22 cellular contexts compared by ENCODE assay signal in the genomic region with DNA sequence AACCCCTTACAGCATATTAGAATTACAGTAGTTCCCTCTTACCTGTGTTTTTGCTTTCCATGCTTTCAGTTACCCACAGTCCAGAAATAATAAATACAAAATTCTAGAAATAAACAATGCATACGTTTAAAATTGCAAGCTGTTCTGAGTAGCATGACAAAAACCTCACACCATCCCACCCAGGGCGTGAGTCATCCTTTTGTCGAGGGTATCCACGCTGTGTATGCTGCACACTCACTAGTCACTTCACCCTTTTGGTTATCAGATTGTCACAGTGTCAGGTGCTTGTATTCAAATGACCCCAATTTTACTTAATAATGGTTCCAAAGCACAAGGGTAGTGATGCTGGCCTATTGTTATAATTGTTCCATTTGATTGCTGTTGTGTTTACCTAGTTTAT.
DNase-seq lines count a peak whose midpoint lies in the region; ATAC-seq, FAIRE-seq and TF ChIP-seq lines count a peak whose summit lies in the region.
"Had no signal": no experiment of that assay in that cellular context is flagged by ENCODE, and none has a peak within 500 bp of the region (broad histone marks: within the 10 kb centered on the region; RNA-seq: fewer than 3 reads in every experiment).

No MANE protein-coding gene starts in this region.

- H3K4me3 ChIP-seq in SJSA1 (no peak overlapping the region), mesenchymal stem cell (ENCODE audit: insufficient read depth in 1 of 2, low read depth in 1 of 2, low read length in 2 of 2) (no peak overlapping the region), neuronal stem cell (ENCODE audit: low read length in 2 of 2) (no peak overlapping the region)
- H3K4me3 ChIP-seq: HAP-1 had no signal

- H4K8ac ChIP-seq in mesenchymal stem cell (ENCODE audit: low read length) = no peak overlapping the region
- no peak overlapping the region for H4K8ac ChIP-seq in neuronal stem cell (ENCODE audit: low read depth, low read length)

- peak; percentile 14 for DNase-seq in activated CD4-positive, alpha-beta T cell treated with anti-CD3 and anti-CD28 coated beads for 36 hours
- DNase-seq in activated CD4-positive, alpha-beta T cell treated with anti-CD3 and anti-CD28 coated beads, Interleukin-2, amount 50 U/mL, for 48 hours = no peak
- DNase-seq in ELR (ENCODE audit: low read depth) (peak; percentile 66), SJSA1 (ENCODE audit: low read depth in 1 of 2, low spot score in 2 of 2) (peak in 1 of 2 experiments; percentile 69), mesenchymal stem cell (peak; percentile 43), neuronal stem cell (ENCODE audit: low spot score) (no peak), urothelium cell line (ENCODE audit: low spot score) (no peak)
- DNase-seq: BE2C; Calu3; CD4-positive, CD25-positive, alpha-beta regulatory T cell; Karpas-422; MM.1S; NCI-H1092; NCI-H1436 treated with DMSO at 0.1 percent for 48 hours; NCI-H2029 treated with DMSO at 0.1 percent for 48 hours; NCI-H2171; NCI-H526 had no signal

- POLR2A ChIA-PET in activated CD4-positive, alpha-beta T cell treated with anti-CD3 and anti-CD28 coated beads for 36 hours (lab: Charles Lee) = no interaction called here

- H3K4me2 ChIP-seq in mesenchymal stem cell (ENCODE audit: low read length, poor library complexity, severe bottlenecking) = no peak overlapping the region
- H3K4me2 ChIP-seq in neuronal stem cell (ENCODE audit: insufficient read depth, low read length, poor library complexity, severe bottlenecking) = no peak overlapping the region

- no peak overlapping the region for H3K4ac ChIP-seq in mesenchymal stem cell (ENCODE audit: low read depth in 1 of 2, low read length in 2 of 2)
- H3K4ac ChIP-seq in neuronal stem cell (ENCODE audit: low read length) = no peak overlapping the region

- no peak overlapping the region for H3K27ac Mint-ChIP-seq in activated CD4-positive, alpha-beta T cell treated with anti-CD3 and anti-CD28 coated beads for 36 hours
- H3K27ac Mint-ChIP-seq: CD4-positive, CD25-positive, alpha-beta regulatory T cell; IgD-negative memory B cell had no signal

- H3K27ac ChIP-seq in SJSA1 (peak overlapping the region; percentile 78), mesenchymal stem cell (ENCODE audit: low read length, poor library complexity, severe bottlenecking) (no peak overlapping the region), neuronal stem cell (replicated peaks; ENCODE audit: low read length) (no peak overlapping the region)

- no peaks in the 10 kb centered on the region for H3K36me3 Mint-ChIP-seq in activated CD4-positive, alpha-beta T cell treated with anti-CD3 and anti-CD28 coated beads for 36 hours (ENCODE audit: low read depth)
- H3K36me3 Mint-ChIP-seq: CD4-positive, CD25-positive, alpha-beta regulatory T cell; IgD-negative memory B cell had no signal

- no peaks in the 10 kb centered on the region for H3K27me3 ChIP-seq in SJSA1 (replicated peaks)
- H3K27me3 ChIP-seq in mesenchymal stem cell (ENCODE audit: control insufficient read depth in 1 of 2, insufficient read depth in 1 of 2, low read length in 2 of 2) = no peaks in the 10 kb centered on the region
- H3K27me3 ChIP-seq in neuronal stem cell (ENCODE audit: control insufficient read depth in 3 of 3, insufficient read depth in 3 of 3, low read depth in 1 of 3, low read length in 3 of 3) = no peaks in the 10 kb centered on the region
- H3K27me3 ChIP-seq: BE2C had no signal

- H2AK5ac ChIP-seq in mesenchymal stem cell (ENCODE audit: low read length, severe bottlenecking) (no peak overlapping the region), neuronal stem cell (ENCODE audit: low read depth, low read length) (no peak overlapping the region)

- no peak overlapping the region for H2BK15ac ChIP-seq in mesenchymal stem cell (ENCODE audit: low read depth, poor library complexity, severe bottlenecking)
- H2BK15ac ChIP-seq in neuronal stem cell (ENCODE audit: low read length) = no peak overlapping the region

- H3K23ac ChIP-seq in mesenchymal stem cell (ENCODE audit: low read length in 2 of 2) (no peak overlapping the region), neuronal stem cell (ENCODE audit: low read depth, low read length, poor library complexity) (no peak overlapping the region)

- 16% methylated on average over 4 of the region's 4 CpGs for WGBS in mesenchymal stem cell
- WGBS in neuronal stem cell (ENCODE audit: extremely low coverage in 2 of 2, insufficient read length in 2 of 2, insufficient replicate concordance in 1 of 2), 2 donors = no CpG with 5 or more reads among the region's 4 CpGs

- H3K36me3 ChIP-seq in SJSA1 (no peaks in the 10 kb centered on the region), mesenchymal stem cell (ENCODE audit: control insufficient read depth in 1 of 2, insufficient read depth in 2 of 2, low read depth in 1 of 2, low read length in 2 of 2) (no peaks in the 10 kb centered on the region), neuronal stem cell (replicated peaks in 1 of 2; ENCODE audit: control insufficient read depth in 2 of 2, insufficient read depth in 2 of 2, low read length in 2 of 2) (no peaks in the 10 kb centered on the region)
- H3K36me3 ChIP-seq: BE2C, HAP-1 had no signal

- intact Hi-C loops in activated CD4-positive, alpha-beta T cell treated with anti-CD3 and anti-CD28 coated beads for 36 hours (cut with DNase I, micrococcal nuclease) = no loop called here

- H3K14ac ChIP-seq in mesenchymal stem cell (ENCODE audit: low read length in 2 of 2) (no peak overlapping the region), neuronal stem cell (ENCODE audit: low read length) (no peak overlapping the region)

- H3K79me1 ChIP-seq in mesenchymal stem cell (replicated peaks; ENCODE audit: low read length, poor library complexity, severe bottlenecking) (no peaks in the 10 kb centered on the region), neuronal stem cell (ENCODE audit: low read depth, low read length) (no peaks in the 10 kb centered on the region)

- no peaks in the 10 kb centered on the region for H3K4me1 Mint-ChIP-seq in activated CD4-positive, alpha-beta T cell treated with anti-CD3 and anti-CD28 coated beads for 36 hours
- H3K4me1 Mint-ChIP-seq: CD4-positive, CD25-positive, alpha-beta regulatory T cell; IgD-negative memory B cell had no signal

- H2AFZ ChIP-seq in mesenchymal stem cell (ENCODE audit: low read depth, low read length) (no peak overlapping the region), neuronal stem cell (ENCODE audit: low read length) (no peak overlapping the region)

- H3K9me3 ChIP-seq in SJSA1 (replicated peaks) (no peaks in the 10 kb centered on the region), mesenchymal stem cell (ENCODE audit: control insufficient read depth, low read length) (no peaks in the 10 kb centered on the region), neuronal stem cell (replicated peaks in 1 of 2; ENCODE audit: control insufficient read depth in 2 of 2, insufficient read depth in 1 of 2, low read depth in 1 of 2, low read length in 2 of 2) (no peaks in the 10 kb centered on the region)
- H3K9me3 ChIP-seq: BE2C, HAP-1 had no signal

- H3K9ac ChIP-seq in mesenchymal stem cell (ENCODE audit: low read length) (no peak overlapping the region), neuronal stem cell (ENCODE audit: low read depth, low read length, poor library complexity) (no peak overlapping the region)

- no peaks in the 10 kb centered on the region for H3K27me3 Mint-ChIP-seq in activated CD4-positive, alpha-beta T cell treated with anti-CD3 and anti-CD28 coated beads for 36 hours
- H3K27me3 Mint-ChIP-seq: IgD-negative memory B cell had no signal

- FAIRE-seq in urothelium cell line (lab: Jason Lieb, UNC) = no peak
- FAIRE-seq: HTR-8/SVneo had no signal

- H3K4me3 Mint-ChIP-seq in activated CD4-positive, alpha-beta T cell treated with anti-CD3 and anti-CD28 coated beads for 36 hours = no peak overlapping the region
- H3K4me3 Mint-ChIP-seq: CD4-positive, CD25-positive, alpha-beta regulatory T cell; IgD-negative memory B cell had no signal

- CTCF ChIA-PET in activated CD4-positive, alpha-beta T cell treated with anti-CD3 and anti-CD28 coated beads for 36 hours (lab: Charles Lee) = no interaction called here

- H2BK120ac ChIP-seq in mesenchymal stem cell (ENCODE audit: low read depth, low read length) (no peak overlapping the region), neuronal stem cell (ENCODE audit: low read depth, low read length) (no peak overlapping the region)

- peak; percentile 39 for ATAC-seq in activated CD4-positive, alpha-beta T cell treated with anti-CD3 and anti-CD28 coated beads for 36 hours
- ATAC-seq in SK-N-SH treated with all-trans-retinoic acid at 6 μM for 48 hours = no peak
- ATAC-seq: Panc1 had no signal

- no peaks in the 10 kb centered on the region for H3K9me3 Mint-ChIP-seq in activated CD4-positive, alpha-beta T cell treated with anti-CD3 and anti-CD28 coated beads for 36 hours (ENCODE audit: low read depth)
- H3K9me3 Mint-ChIP-seq: CD4-positive, CD25-positive, alpha-beta regulatory T cell; IgD-negative memory B cell had no signal

- peaks cover 65% of the 10 kb centered on the region for H3K4me1 ChIP-seq in SJSA1 (replicated peaks)
- no peaks in the 10 kb centered on the region for H3K4me1 ChIP-seq in mesenchymal stem cell (ENCODE audit: control insufficient read depth, insufficient read depth, low read depth, low read length)
- no peaks in the 10 kb centered on the region for H3K4me1 ChIP-seq in neuronal stem cell (ENCODE audit: control insufficient read depth in 2 of 2, insufficient read depth in 1 of 2, low read depth in 1 of 2, low read length in 2 of 2)
- H3K4me1 ChIP-seq: BE2C, HAP-1 had no signal

- H3K18ac ChIP-seq in mesenchymal stem cell (ENCODE audit: low read depth in 1 of 2, low read length in 2 of 2) = no peak overlapping the region
- H3K18ac ChIP-seq in neuronal stem cell (ENCODE audit: low read length) = no peak overlapping the region

- H2BK5ac ChIP-seq in mesenchymal stem cell (ENCODE audit: low read depth, low read length, poor library complexity, severe bottlenecking) = no peak overlapping the region
- H2BK5ac ChIP-seq in neuronal stem cell (ENCODE audit: low read length) = no peak overlapping the region

- H2BK12ac ChIP-seq in mesenchymal stem cell (ENCODE audit: low read length in 2 of 2) (no peak overlapping the region), neuronal stem cell (ENCODE audit: low read length) (no peak overlapping the region)

- no peak overlapping the region for H4K91ac ChIP-seq in mesenchymal stem cell (ENCODE audit: low read length)
- H4K91ac ChIP-seq in neuronal stem cell (ENCODE audit: low read depth, low read length, poor library complexity) = no peak overlapping the region

TF ChIP-seq in SK-N-SH treated with all-trans-retinoic acid at 6 μM for 48 hours, 23 proteins besides CTCF, POLR2A, EP300 and RAD21 (continues in another document):
- TF ChIP-seq ZNF70 (CRISPR knock-in tag; IDR thresholded peaks at IDR 0.05) (no peak), ZNF8 (CRISPR knock-in tag; IDR thresholded peaks at IDR 0.05) (no peak), ZFP30 (CRISPR knock-in tag; IDR thresholded peaks at IDR 0.05) (no peak), ARNTL (CRISPR knock-in tag; IDR thresholded peaks at IDR 0.05; ENCODE audit: borderline replicate concordance, low read depth) (no peak), ZFP3 (CRISPR knock-in tag; IDR thresholded peaks at IDR 0.05) (no peak), TCF4 (CRISPR knock-in tag; IDR thresholded peaks at IDR 0.05; ENCODE audit: borderline replicate concordance) (no peak), TOX (CRISPR knock-in tag; IDR thresholded peaks at IDR 0.05; ENCODE audit: borderline replicate concordance) (no peak), BACH2 (CRISPR knock-in tag; IDR thresholded peaks at IDR 0.05; ENCODE audit: borderline replicate concordance) (no peak)

Comparison
In these comparisons a context has a peak if more than half of its experiments do, and no peak if none do; other contexts are left out.
1. DNase-seq: peak in activated CD4-positive, alpha-beta T cell treated with anti-CD3 and anti-CD28 coated beads for 36 hours (single experiment), ELR (single experiment) and mesenchymal stem cell (single experiment); none in activated CD4-positive, alpha-beta T cell treated with anti-CD3 and anti-CD28 coated beads, Interleukin-2, amount 50 U/mL, for 48 hours (0 of 2), neuronal stem cell (single experiment) and urothelium cell line (single experiment).